2 cellular contexts compared by ENCODE assay signal in the genomic region with DNA sequence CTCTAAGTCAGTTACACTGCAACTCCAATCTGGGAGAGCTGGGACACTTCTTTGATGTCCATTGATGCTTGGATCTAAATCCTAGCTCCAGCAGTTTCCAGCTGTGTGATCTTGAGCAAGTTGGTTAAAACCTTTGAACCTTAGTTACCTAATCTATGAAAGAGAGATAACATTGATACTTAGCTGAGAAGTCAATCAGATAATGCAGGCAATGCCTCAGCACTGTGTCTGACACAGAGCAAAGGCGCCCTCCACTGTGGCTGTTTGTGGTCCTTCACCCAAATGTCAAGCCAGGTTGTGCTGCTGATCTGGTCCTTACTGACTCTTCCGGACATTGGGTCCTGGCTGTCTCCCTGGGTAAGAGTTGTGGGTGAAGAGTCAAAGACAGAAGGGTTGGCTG.
TF ChIP-seq lines count a peak whose summit lies in the region.

No MANE protein-coding gene starts in this region.

TF ChIP-seq in Ishikawa, 13 proteins besides CTCF, POLR2A, EP300 and RAD21:
- TF ChIP-seq ZBTB7A (IDR thresholded peaks at IDR 0.05; ENCODE audit: low read depth) (no peak), EGR1 (IDR thresholded peaks at IDR 0.05) (no peak), TCF12 (IDR thresholded peaks at IDR 0.05; ENCODE audit: low read depth) (no peak), TAF1 (IDR thresholded peaks at IDR 0.05; ENCODE audit: low read depth) (no peak), TEAD4 (IDR thresholded peaks at IDR 0.05) (no peak), NFIC (IDR thresholded peaks at IDR 0.05) (no peak), CREB1 (IDR thresholded peaks at IDR 0.05; ENCODE audit: low read depth) (no peak), FOXM1 (IDR thresholded peaks at IDR 0.05; ENCODE audit: borderline replicate concordance, low read depth) (no peak), YY1 (IDR thresholded peaks at IDR 0.05; ENCODE audit: low read depth) (no peak)
- TF ChIP-seq, protein P1, sequence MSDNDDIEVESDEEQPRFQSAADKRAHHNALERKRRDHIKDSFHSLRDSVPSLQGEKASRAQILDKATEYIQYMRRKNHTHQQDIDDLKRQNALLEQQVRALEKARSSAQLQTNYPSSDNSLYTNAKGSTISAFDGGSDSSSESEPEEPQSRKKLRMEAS (IDR thresholded peaks at IDR 0.05), result no peak
- TF ChIP-seq, protein P2, sequence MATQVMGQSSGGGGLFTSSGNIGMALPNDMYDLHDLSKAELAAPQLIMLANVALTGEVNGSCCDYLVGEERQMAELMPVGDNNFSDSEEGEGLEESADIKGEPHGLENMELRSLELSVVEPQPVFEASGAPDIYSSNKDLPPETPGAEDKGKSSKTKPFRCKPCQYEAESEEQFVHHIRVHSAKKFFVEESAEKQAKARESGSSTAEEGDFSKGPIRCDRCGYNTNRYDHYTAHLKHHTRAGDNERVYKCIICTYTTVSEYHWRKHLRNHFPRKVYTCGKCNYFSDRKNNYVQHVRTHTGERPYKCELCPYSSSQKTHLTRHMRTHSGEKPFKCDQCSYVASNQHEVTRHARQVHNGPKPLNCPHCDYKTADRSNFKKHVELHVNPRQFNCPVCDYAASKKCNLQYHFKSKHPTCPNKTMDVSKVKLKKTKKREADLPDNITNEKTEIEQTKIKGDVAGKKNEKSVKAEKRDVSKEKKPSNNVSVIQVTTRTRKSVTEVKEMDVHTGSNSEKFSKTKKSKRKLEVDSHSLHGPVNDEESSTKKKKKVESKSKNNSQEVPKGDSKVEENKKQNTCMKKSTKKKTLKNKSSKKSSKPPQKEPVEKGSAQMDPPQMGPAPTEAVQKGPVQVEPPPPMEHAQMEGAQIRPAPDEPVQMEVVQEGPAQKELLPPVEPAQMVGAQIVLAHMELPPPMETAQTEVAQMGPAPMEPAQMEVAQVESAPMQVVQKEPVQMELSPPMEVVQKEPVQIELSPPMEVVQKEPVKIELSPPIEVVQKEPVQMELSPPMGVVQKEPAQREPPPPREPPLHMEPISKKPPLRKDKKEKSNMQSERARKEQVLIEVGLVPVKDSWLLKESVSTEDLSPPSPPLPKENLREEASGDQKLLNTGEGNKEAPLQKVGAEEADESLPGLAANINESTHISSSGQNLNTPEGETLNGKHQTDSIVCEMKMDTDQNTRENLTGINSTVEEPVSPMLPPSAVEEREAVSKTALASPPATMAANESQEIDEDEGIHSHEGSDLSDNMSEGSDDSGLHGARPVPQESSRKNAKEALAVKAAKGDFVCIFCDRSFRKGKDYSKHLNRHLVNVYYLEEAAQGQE (IDR thresholded peaks at IDR 0.05; ENCODE audit: low read depth), result no peak

TF ChIP-seq in H1, 55 proteins besides CTCF, POLR2A, EP300 and RAD21:
- TF ChIP-seq E2F6 (IDR thresholded peaks at IDR 0.05) (no peak), BRCA1 (IDR thresholded peaks at IDR 0.05; ENCODE audit: low read depth, low read length) (no peak), YY1 (IDR thresholded peaks at IDR 0.05; ENCODE audit: low read depth, low read length) (no peak), SP2 (IDR thresholded peaks at IDR 0.05; ENCODE audit: low read length) (no peak), FOSL1 (IDR thresholded peaks at IDR 0.05; ENCODE audit: insufficient read depth, low read depth, low read length) (no peak)
